In the genomic region with DNA sequence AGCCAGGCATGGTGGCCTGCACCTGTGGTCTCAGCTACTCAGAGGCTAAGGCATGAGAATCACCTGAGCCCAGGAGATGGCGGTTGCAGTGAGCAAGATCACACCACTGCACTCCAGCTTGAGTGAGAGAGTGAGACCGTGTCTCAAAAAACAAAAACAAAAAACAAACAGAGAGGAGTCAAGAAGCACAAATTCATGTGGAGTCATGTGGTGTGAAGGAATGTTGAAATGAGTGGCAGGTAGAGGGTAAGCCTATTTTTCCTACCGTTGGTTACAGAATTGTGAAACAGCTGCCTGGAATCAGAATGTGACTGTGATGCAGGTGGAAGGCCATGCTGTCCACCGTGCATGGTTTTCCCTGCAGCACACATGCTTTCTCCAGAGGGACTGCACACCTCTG, we compare ENCODE assay signal across 20 cellular contexts.
"Had no signal": no experiment of that assay in that cellular context is flagged by ENCODE, and none has a peak within 500 bp of the region (broad histone marks: within the 10 kb centered on the region; RNA-seq: fewer than 3 reads in every experiment).

No MANE protein-coding gene starts in this region.

- H3K27ac ChIP-seq: RWPE1 had no signal

- DNase-seq: IMR-90, Karpas-422, KG1, MM.1S, NCI-H1092 treated with DMSO at 0.1 percent for 48 hours, NCI-H1436, NCI-H187, NCI-H2029, NCI-H2081 treated with DMSO at 0.1 percent for 48 hours, NCI-H2171, NCI-H226, NCI-H446, NCI-H510A, NCI-H524 treated with DMSO at 0.1 percent for 48 hours, NCI-H69, NCI-H774, SHP77, SK-N-SH had no signal

- ATAC-seq: HepG2 had no signal

- H3K4me2 ChIP-seq: SK-N-SH had no signal

- H3K9ac ChIP-seq: SK-N-SH had no signal
